Comparison of ENCODE assay signal across 1 cellular context in genomic region chr3:98814799-98815450, GRCh38.
A peak's percentile ranks its signal among the peaks of the same experiment; 100 is the strongest.
TF ChIP-seq lines count a peak whose summit lies in the region.

No MANE protein-coding gene starts in this region.

TF ChIP-seq in IMR-90, 13 proteins besides CTCF, POLR2A, EP300 and RAD21:
- TF ChIP-seq BHLHE40 (IDR thresholded peaks at IDR 0.05; ENCODE audit: low read depth, low read length), result no peak
- peak; percentile 44; the same call in 1 of the 2 replicates for TF ChIP-seq NFE2L2 (IDR thresholded peaks at IDR 0.05; ENCODE audit: low read depth, low read length)
- peak; percentile 21; the same call in 1 of the 2 replicates for TF ChIP-seq FOS (IDR thresholded peaks at IDR 0.05; ENCODE audit: low read depth, low read length)
